In genomic region chr11:3867209-3868071, GRCh38 we compare ENCODE assay signal across 8 cellular contexts. TPM values are rescaled to one million over a fixed set of nuclear protein-coding genes. Genes with fewer than 3 reads are reported as not detected.
A peak's percentile ranks its signal among the peaks of the same experiment; 100 is the strongest.
DNase-seq lines count a peak whose midpoint lies in the region; ATAC-seq, FAIRE-seq and TF ChIP-seq lines count a peak whose summit lies in the region.

No MANE protein-coding gene starts in this region.

- peak overlapping the region; percentile 34 for H3K27ac Mint-ChIP-seq in astrocyte (ENCODE audit: unreplicated experiment)
- no peak overlapping the region for H3K27ac Mint-ChIP-seq in WTC11

- H3K79me2 ChIP-seq in astrocyte (ENCODE audit: insufficient read depth, low read length): peaks cover 37% of the 10 kb centered on the region

- H3K4me3 ChIP-seq in astrocyte (ENCODE audit: insufficient read depth, low read depth, low read length): no peak overlapping the region
- no peak overlapping the region for H3K4me3 ChIP-seq in muscle layer of colon (ENCODE audit: low read depth in 1 of 2, low read length in 2 of 2)

- no peak overlapping the region for H3K4me2 ChIP-seq in astrocyte (ENCODE audit: low read length)

- no peak for FAIRE-seq in astrocyte (lab: Jason Lieb, UNC)

- H3K36me3 ChIP-seq in astrocyte (ENCODE audit: insufficient read depth, low read length): no peaks in the 10 kb centered on the region
- H3K36me3 ChIP-seq in muscle layer of colon (ENCODE audit: insufficient read depth, low read length): no peaks in the 10 kb centered on the region

- H3K27ac ChIP-seq in astrocyte (ENCODE audit: low read depth, low read length): no peak overlapping the region
- peak overlapping the region; percentile 54 for H3K27ac ChIP-seq in muscle layer of colon (ENCODE audit: low read depth, low read length)

- ATAC-seq in GM19395 (IDR thresholded peaks at IDR 0.05; ENCODE audit: unreplicated experiment): peak; percentile 64
- peak; percentile 39 for ATAC-seq in HG03135 (IDR thresholded peaks at IDR 0.05; ENCODE audit: unreplicated experiment)
- ATAC-seq in WTC11: no peak

- H3K4me1 Mint-ChIP-seq in astrocyte (ENCODE audit: low read depth, unreplicated experiment) (peaks cover 35% of the 10 kb centered on the region), WTC11 (peaks cover 8% of the 10 kb centered on the region)

- H3K27me3 Mint-ChIP-seq in astrocyte (ENCODE audit: low read depth, unreplicated experiment) (no peaks in the 10 kb centered on the region), WTC11 (ENCODE audit: low read depth) (peaks cover 3% of the 10 kb centered on the region; the same call in 1 of the 2 replicates)

- H3K9me3 Mint-ChIP-seq in astrocyte (ENCODE audit: unreplicated experiment) (no peaks in the 10 kb centered on the region), WTC11 (no peaks in the 10 kb centered on the region)

- H3K9me3 ChIP-seq in astrocyte (ENCODE audit: insufficient read depth, low read depth, low read length) (no peaks in the 10 kb centered on the region), muscle layer of colon (ENCODE audit: low read length) (no peaks in the 10 kb centered on the region)

- no peak overlapping the region for H3K9ac ChIP-seq in astrocyte (ENCODE audit: low read length)
- no peak overlapping the region for H3K9ac ChIP-seq in muscle layer of colon (ENCODE audit: low read length)

- H3K4me3 Mint-ChIP-seq in astrocyte (ENCODE audit: unreplicated experiment): no peak overlapping the region
- H3K4me3 Mint-ChIP-seq in WTC11: no peak overlapping the region

- POLR2A ChIA-PET in WTC11 (lab: Charles Lee): interaction anchor here (0.5 kb wide), 1 partner anchor 21 kb away, joined by 8 read pairs; no protein-coding TSS in a partner anchor

- H3K4me1 ChIP-seq in astrocyte (ENCODE audit: insufficient read depth, low read length) (peaks cover 14% of the 10 kb centered on the region), muscle layer of colon (ENCODE audit: insufficient read depth, low read length) (peaks cover 40% of the 10 kb centered on the region)

- no peaks in the 10 kb centered on the region for H3K36me3 Mint-ChIP-seq in astrocyte (ENCODE audit: low read depth, unreplicated experiment)
- H3K36me3 Mint-ChIP-seq in WTC11: no peaks in the 10 kb centered on the region

- H3K27me3 ChIP-seq in astrocyte (ENCODE audit: insufficient read depth, low read length) (no peaks in the 10 kb centered on the region), muscle layer of colon (ENCODE audit: control insufficient read depth in 1 of 2, insufficient read depth in 2 of 2, low read length in 2 of 2) (no peaks in the 10 kb centered on the region)

- H4K20me1 ChIP-seq in astrocyte (ENCODE audit: insufficient read depth, low read length): peaks cover 6% of the 10 kb centered on the region

- DNase-seq in astrocyte (ENCODE audit: low read depth) (no peak), NCI-H2029 treated with DMSO at 0.1 percent for 48 hours (lab: John Stamatoyannopoulos, UW) (no peak), RKO (ENCODE audit: low spot score) (no peak), WTC11 (ENCODE audit: low spot score) (no peak), NCI-H82 treated with DMSO at 0.1 percent for 48 hours (lab: John Stamatoyannopoulos, UW; ENCODE audit: unreplicated experiment) (no peak)

- CTCF ChIA-PET in WTC11 (lab: Charles Lee): interaction anchor here (1.1 to 7.0 kb wide), 4 partner anchors 10 to 92 kb away, joined by 3 to 40 read pairs (median 7); partner anchors contain the start of gene STIM1

- no peak for TF ChIP-seq CTCF in astrocyte (IDR thresholded peaks at IDR 0.05; ENCODE audit: insufficient read depth, low read depth, low read length)
- TF ChIP-seq CTCF in WTC11 (IDR thresholded peaks at IDR 0.05): no peak

- H2AFZ ChIP-seq in astrocyte (ENCODE audit: low read depth, low read length): no peak overlapping the region

TF ChIP-seq in WTC11, 78 proteins besides CTCF, POLR2A, EP300 and RAD21:
- TF ChIP-seq HMGA2 (CRISPR knock-in tag; IDR thresholded peaks at IDR 0.05) (no peak), MYBL2 (CRISPR knock-in tag; IDR thresholded peaks at IDR 0.05) (no peak), GABPB1 (CRISPR knock-in tag; IDR thresholded peaks at IDR 0.05) (no peak), TP53 (CRISPR knock-in tag; IDR thresholded peaks at IDR 0.05) (no peak)

RNA-seq across cellular contexts. Expression of gene STIM1, which starts 12.0 kb away (rescaled TPM):
- 42.9 and 49.3 TPM in 2 replicates for total RNA-seq in astrocyte
- 17.0 to 18.0 TPM (median 17.4 TPM) in 3 replicates for total RNA-seq in WTC11 (2021)

RNA-seq across cellular contexts. Expression of gene RHOG, which starts 26.7 kb away (rescaled TPM):
- 54.5 and 54.7 TPM in 2 replicates for total RNA-seq in astrocyte
- total RNA-seq in WTC11 (2021): 28.8 to 33.6 TPM (median 28.8 TPM) in 3 replicates

RNA-seq across cellular contexts. Expression of gene PGAP2, which starts 59.1 kb away (rescaled TPM):
- total RNA-seq in astrocyte (22.4 and 22.5 TPM in 2 replicates), WTC11 (2021) (38.2 to 43.0 TPM (median 40.7 TPM) in 3 replicates)
